Comparison of ENCODE assay signal across 5 cellular contexts in genomic region chr9:84928419-84928818, GRCh38.
"Had no signal": no experiment of that assay in that cellular context is flagged by ENCODE, and none has a peak within 500 bp of the region (broad histone marks: within the 10 kb centered on the region; RNA-seq: fewer than 3 reads in every experiment).

No MANE protein-coding gene starts in this region.

- DNase-seq: H9, HCEC 1CT, IMR-90 had no signal

- H3K4me2 ChIP-seq: GM23338 had no signal

- ATAC-seq: GM23338, K562 had no signal

- H2AFZ ChIP-seq: GM23338 had no signal

- H3K4me3 ChIP-seq: GM23338, K562 had no signal
